In genomic region chr5:133075572-133076536, GRCh38 we compare ENCODE assay signal across 2 cellular contexts.
TF ChIP-seq lines count a peak whose summit lies in the region.

No MANE protein-coding gene starts in this region.

TF ChIP-seq in SK-N-SH treated with all-trans-retinoic acid at 6 μM for 48 hours, 23 proteins besides CTCF, POLR2A, EP300 and RAD21 (continued from another document):
- TF ChIP-seq PPARA (CRISPR knock-in tag; IDR thresholded peaks at IDR 0.05; ENCODE audit: borderline replicate concordance) (no peak), RARB (CRISPR knock-in tag; IDR thresholded peaks at IDR 0.05) (no peak), PATZ1 (CRISPR knock-in tag; IDR thresholded peaks at IDR 0.05; ENCODE audit: borderline replicate concordance) (no peak), ZFP30 (CRISPR knock-in tag; IDR thresholded peaks at IDR 0.05) (no peak), ZFP3 (CRISPR knock-in tag; IDR thresholded peaks at IDR 0.05) (no peak), BACH2 (CRISPR knock-in tag; IDR thresholded peaks at IDR 0.05; ENCODE audit: borderline replicate concordance) (no peak), CREB5 (CRISPR knock-in tag; IDR thresholded peaks at IDR 0.05; ENCODE audit: low read depth) (no peak), ZNF70 (CRISPR knock-in tag; IDR thresholded peaks at IDR 0.05) (no peak), ZNF565 (CRISPR knock-in tag; conservative IDR thresholded peaks at IDR 0.05; ENCODE audit: low read depth) (no peak), TSHZ2 (CRISPR knock-in tag; IDR thresholded peaks at IDR 0.05) (no peak), TCF4 (CRISPR knock-in tag; IDR thresholded peaks at IDR 0.05; ENCODE audit: borderline replicate concordance) (no peak), ARNTL (CRISPR knock-in tag; IDR thresholded peaks at IDR 0.05; ENCODE audit: borderline replicate concordance, low read depth) (no peak), CSDC2 (CRISPR knock-in tag; IDR thresholded peaks at IDR 0.05) (no peak), ZC3H10 (CRISPR knock-in tag; IDR thresholded peaks at IDR 0.05) (no peak), ESRRG (CRISPR knock-in tag; IDR thresholded peaks at IDR 0.05) (no peak), ISL1 (CRISPR knock-in tag; IDR thresholded peaks at IDR 0.05) (no peak)
- TF ChIP-seq, protein P1, sequence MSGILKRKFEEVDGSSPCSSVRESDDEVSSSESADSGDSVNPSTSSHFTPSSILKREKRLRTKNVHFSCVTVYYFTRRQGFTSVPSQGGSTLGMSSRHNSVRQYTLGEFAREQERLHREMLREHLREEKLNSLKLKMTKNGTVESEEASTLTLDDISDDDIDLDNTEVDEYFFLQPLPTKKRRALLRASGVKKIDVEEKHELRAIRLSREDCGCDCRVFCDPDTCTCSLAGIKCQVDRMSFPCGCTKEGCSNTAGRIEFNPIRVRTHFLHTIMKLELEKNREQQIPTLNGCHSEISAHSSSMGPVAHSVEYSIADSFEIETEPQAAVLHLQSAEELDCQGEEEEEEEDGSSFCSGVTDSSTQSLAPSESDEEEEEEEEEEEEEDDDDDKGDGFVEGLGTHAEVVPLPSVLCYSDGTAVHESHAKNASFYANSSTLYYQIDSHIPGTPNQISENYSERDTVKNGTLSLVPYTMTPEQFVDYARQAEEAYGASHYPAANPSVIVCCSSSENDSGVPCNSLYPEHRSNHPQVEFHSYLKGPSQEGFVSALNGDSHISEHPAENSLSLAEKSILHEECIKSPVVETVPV (CRISPR knock-in tag; IDR thresholded peaks at IDR 0.05) = no peak

TF ChIP-seq in SK-N-SH, 30 proteins besides CTCF, POLR2A, EP300 and RAD21 (continued from another document):
- TF ChIP-seq, protein P2, sequence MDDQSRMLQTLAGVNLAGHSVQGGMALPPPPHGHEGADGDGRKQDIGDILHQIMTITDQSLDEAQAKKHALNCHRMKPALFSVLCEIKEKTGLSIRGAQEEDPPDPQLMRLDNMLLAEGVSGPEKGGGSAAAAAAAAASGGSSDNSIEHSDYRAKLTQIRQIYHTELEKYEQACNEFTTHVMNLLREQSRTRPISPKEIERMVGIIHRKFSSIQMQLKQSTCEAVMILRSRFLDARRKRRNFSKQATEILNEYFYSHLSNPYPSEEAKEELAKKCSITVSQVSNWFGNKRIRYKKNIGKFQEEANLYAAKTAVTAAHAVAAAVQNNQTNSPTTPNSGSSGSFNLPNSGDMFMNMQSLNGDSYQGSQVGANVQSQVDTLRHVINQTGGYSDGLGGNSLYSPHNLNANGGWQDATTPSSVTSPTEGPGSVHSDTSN (IDR thresholded peaks at IDR 0.05) = no peak
- TF ChIP-seq NFIC (IDR thresholded peaks at IDR 0.05; ENCODE audit: borderline replicate concordance) = no peak
- no peak for TF ChIP-seq SMC3 (IDR thresholded peaks at IDR 0.05; ENCODE audit: low read depth, low read length)
- no peak; the same call in 1 of the 2 replicates for TF ChIP-seq TCF12 (IDR thresholded peaks at IDR 0.05)
- TF ChIP-seq FOXJ3 (CRISPR knock-in tag; IDR thresholded peaks at IDR 0.05) = no peak
- TF ChIP-seq MXI1 (IDR thresholded peaks at IDR 0.05; ENCODE audit: low read depth, low read length) = no peak
- TF ChIP-seq ZBTB33 (IDR thresholded peaks at IDR 0.05; ENCODE audit: borderline replicate concordance, low read depth) = no peak
- TF ChIP-seq YY1 (IDR thresholded peaks at IDR 0.05; ENCODE audit: low read depth) = no peak
- TF ChIP-seq FOXM1 (IDR thresholded peaks at IDR 0.05; ENCODE audit: low read depth) = no peak
- TF ChIP-seq ELF1 (IDR thresholded peaks at IDR 0.05) = no peak
- no peak for TF ChIP-seq GATA2 (CRISPR knock-in tag; IDR thresholded peaks at IDR 0.05)
